1 cellular context compared by ENCODE assay signal in the genomic region with DNA sequence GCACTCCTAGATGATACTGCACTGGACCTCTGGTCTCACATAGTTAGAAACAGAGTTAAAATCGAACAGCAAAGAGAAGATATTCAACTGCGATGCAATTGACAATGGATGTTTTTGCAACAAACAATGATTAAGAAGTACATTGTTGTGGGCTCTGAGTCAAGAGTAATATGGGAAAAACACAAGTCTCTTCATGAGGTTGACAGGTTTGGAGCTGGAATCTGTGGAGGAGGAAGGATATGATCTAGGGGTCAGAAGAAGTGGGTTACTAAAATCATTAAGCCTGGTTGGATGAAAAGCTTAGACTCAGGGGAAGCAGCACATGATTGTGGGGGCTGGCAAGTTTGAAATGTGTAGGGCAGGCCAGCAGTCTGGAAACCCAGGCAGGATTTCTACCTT.
TF ChIP-seq lines count a peak whose summit lies in the region.

No MANE protein-coding gene starts in this region.

TF ChIP-seq in GM12878, 131 proteins besides CTCF, POLR2A, EP300 and RAD21:
- TF ChIP-seq IKZF1 (conservative IDR thresholded peaks at IDR 0.05), result no peak
- TF ChIP-seq MXI1 (IDR thresholded peaks at IDR 0.05; ENCODE audit: low read depth, low read length), result no peak
- no peak for TF ChIP-seq NRF1 (conservative IDR thresholded peaks at IDR 0.05; ENCODE audit: low read depth, low read length)
- TF ChIP-seq, protein P1, sequence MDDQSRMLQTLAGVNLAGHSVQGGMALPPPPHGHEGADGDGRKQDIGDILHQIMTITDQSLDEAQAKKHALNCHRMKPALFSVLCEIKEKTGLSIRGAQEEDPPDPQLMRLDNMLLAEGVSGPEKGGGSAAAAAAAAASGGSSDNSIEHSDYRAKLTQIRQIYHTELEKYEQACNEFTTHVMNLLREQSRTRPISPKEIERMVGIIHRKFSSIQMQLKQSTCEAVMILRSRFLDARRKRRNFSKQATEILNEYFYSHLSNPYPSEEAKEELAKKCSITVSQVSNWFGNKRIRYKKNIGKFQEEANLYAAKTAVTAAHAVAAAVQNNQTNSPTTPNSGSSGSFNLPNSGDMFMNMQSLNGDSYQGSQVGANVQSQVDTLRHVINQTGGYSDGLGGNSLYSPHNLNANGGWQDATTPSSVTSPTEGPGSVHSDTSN (IDR thresholded peaks at IDR 0.05; ENCODE audit: insufficient replicate concordance, low read depth, low read length), result no peak
- no peak for TF ChIP-seq SMARCA5 (IDR thresholded peaks at IDR 0.05)
- no peak for TF ChIP-seq KLF5 (IDR thresholded peaks at IDR 0.05; ENCODE audit: partially characterized antibody)
- no peak for TF ChIP-seq IRF4 (IDR thresholded peaks at IDR 0.05; ENCODE audit: low read depth, low read length)
- no peak for TF ChIP-seq STAT1 (conservative IDR thresholded peaks at IDR 0.05)
- TF ChIP-seq, protein P2, sequence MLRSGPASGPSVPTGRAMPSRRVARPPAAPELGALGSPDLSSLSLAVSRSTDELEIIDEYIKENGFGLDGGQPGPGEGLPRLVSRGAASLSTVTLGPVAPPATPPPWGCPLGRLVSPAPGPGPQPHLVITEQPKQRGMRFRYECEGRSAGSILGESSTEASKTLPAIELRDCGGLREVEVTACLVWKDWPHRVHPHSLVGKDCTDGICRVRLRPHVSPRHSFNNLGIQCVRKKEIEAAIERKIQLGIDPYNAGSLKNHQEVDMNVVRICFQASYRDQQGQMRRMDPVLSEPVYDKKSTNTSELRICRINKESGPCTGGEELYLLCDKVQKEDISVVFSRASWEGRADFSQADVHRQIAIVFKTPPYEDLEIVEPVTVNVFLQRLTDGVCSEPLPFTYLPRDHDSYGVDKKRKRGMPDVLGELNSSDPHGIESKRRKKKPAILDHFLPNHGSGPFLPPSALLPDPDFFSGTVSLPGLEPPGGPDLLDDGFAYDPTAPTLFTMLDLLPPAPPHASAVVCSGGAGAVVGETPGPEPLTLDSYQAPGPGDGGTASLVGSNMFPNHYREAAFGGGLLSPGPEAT (IDR thresholded peaks at IDR 0.05; ENCODE audit: low read depth), result no peak
- no peak for TF ChIP-seq CHD2 (IDR thresholded peaks at IDR 0.05; ENCODE audit: borderline replicate concordance, low read depth, low read length)
- TF ChIP-seq, protein P3, sequence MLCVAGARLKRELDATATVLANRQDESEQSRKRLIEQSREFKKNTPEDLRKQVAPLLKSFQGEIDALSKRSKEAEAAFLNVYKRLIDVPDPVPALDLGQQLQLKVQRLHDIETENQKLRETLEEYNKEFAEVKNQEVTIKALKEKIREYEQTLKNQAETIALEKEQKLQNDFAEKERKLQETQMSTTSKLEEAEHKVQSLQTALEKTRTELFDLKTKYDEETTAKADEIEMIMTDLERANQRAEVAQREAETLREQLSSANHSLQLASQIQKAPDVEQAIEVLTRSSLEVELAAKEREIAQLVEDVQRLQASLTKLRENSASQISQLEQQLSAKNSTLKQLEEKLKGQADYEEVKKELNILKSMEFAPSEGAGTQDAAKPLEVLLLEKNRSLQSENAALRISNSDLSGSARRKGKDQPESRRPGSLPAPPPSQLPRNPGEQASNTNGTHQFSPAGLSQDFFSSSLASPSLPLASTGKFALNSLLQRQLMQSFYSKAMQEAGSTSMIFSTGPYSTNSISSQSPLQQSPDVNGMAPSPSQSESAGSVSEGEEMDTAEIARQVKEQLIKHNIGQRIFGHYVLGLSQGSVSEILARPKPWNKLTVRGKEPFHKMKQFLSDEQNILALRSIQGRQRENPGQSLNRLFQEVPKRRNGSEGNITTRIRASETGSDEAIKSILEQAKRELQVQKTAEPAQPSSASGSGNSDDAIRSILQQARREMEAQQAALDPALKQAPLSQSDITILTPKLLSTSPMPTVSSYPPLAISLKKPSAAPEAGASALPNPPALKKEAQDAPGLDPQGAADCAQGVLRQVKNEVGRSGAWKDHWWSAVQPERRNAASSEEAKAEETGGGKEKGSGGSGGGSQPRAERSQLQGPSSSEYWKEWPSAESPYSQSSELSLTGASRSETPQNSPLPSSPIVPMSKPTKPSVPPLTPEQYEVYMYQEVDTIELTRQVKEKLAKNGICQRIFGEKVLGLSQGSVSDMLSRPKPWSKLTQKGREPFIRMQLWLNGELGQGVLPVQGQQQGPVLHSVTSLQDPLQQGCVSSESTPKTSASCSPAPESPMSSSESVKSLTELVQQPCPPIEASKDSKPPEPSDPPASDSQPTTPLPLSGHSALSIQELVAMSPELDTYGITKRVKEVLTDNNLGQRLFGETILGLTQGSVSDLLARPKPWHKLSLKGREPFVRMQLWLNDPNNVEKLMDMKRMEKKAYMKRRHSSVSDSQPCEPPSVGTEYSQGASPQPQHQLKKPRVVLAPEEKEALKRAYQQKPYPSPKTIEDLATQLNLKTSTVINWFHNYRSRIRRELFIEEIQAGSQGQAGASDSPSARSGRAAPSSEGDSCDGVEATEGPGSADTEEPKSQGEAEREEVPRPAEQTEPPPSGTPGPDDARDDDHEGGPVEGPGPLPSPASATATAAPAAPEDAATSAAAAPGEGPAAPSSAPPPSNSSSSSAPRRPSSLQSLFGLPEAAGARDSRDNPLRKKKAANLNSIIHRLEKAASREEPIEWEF (IDR thresholded peaks at IDR 0.05; ENCODE audit: insufficient replicate concordance, low read depth, low read length), result no peak
- TF ChIP-seq, protein P4, sequence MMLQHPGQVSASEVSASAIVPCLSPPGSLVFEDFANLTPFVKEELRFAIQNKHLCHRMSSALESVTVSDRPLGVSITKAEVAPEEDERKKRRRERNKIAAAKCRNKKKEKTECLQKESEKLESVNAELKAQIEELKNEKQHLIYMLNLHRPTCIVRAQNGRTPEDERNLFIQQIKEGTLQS (IDR thresholded peaks at IDR 0.05; ENCODE audit: borderline replicate concordance, extremely low read depth, low read depth, low read length), result no peak
- no peak for TF ChIP-seq ZNF384 (IDR thresholded peaks at IDR 0.05; ENCODE audit: borderline replicate concordance, low read depth, low read length)
- no peak for TF ChIP-seq PAX5 (IDR thresholded peaks at IDR 0.05; ENCODE audit: borderline replicate concordance, low read depth, low read length)
- no peak for TF ChIP-seq SMAD5 (IDR thresholded peaks at IDR 0.05; ENCODE audit: low read depth)
- no peak for TF ChIP-seq MEF2B (IDR thresholded peaks at IDR 0.05; ENCODE audit: partially characterized antibody, poor library complexity, severe bottlenecking)
- TF ChIP-seq, protein P5, sequence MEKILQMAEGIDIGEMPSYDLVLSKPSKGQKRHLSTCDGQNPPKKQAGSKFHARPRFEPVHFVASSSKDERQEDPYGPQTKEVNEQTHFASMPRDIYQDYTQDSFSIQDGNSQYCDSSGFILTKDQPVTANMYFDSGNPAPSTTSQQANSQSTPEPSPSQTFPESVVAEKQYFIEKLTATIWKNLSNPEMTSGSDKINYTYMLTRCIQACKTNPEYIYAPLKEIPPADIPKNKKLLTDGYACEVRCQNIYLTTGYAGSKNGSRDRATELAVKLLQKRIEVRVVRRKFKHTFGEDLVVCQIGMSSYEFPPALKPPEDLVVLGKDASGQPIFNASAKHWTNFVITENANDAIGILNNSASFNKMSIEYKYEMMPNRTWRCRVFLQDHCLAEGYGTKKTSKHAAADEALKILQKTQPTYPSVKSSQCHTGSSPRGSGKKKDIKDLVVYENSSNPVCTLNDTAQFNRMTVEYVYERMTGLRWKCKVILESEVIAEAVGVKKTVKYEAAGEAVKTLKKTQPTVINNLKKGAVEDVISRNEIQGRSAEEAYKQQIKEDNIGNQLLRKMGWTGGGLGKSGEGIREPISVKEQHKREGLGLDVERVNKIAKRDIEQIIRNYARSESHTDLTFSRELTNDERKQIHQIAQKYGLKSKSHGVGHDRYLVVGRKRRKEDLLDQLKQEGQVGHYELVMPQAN (conservative IDR thresholded peaks at IDR 0.05), result no peak
- no peak for TF ChIP-seq HDAC2 (IDR thresholded peaks at IDR 0.05)
- no peak for TF ChIP-seq SUZ12 (IDR thresholded peaks at IDR 0.05; ENCODE audit: unreplicated experiment)
- no peak for TF ChIP-seq NFXL1 (IDR thresholded peaks at IDR 0.05; ENCODE audit: borderline replicate concordance)
